ENCODE assay signal across 1 cellular context in the genomic region with DNA sequence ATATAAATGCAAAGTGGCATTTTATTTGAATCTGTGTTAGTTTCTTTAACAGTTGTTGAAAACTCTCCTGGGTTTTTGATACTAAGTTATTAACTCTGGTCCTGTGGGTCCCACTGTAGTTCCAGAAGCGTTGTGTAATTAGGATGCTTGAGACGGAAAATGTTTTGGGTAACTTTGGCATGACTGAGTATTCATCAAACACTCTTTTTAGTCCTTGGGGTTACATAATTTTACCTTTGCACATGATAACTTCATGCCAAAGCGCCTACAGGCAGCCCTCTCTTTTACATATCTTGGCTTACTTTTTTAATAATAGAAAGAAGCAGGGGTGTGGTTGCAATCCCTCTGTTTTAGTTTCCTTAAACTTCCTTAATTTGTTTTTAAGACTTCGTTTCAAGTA.
TF ChIP-seq lines count a peak whose summit lies in the region.

No MANE protein-coding gene starts in this region.

TF ChIP-seq in HepG2, 621 proteins besides CTCF, POLR2A, EP300 and RAD21:
- no peak for TF ChIP-seq ZNF142 (CRISPR knock-in tag; IDR thresholded peaks at IDR 0.05)
- TF ChIP-seq, protein P1, sequence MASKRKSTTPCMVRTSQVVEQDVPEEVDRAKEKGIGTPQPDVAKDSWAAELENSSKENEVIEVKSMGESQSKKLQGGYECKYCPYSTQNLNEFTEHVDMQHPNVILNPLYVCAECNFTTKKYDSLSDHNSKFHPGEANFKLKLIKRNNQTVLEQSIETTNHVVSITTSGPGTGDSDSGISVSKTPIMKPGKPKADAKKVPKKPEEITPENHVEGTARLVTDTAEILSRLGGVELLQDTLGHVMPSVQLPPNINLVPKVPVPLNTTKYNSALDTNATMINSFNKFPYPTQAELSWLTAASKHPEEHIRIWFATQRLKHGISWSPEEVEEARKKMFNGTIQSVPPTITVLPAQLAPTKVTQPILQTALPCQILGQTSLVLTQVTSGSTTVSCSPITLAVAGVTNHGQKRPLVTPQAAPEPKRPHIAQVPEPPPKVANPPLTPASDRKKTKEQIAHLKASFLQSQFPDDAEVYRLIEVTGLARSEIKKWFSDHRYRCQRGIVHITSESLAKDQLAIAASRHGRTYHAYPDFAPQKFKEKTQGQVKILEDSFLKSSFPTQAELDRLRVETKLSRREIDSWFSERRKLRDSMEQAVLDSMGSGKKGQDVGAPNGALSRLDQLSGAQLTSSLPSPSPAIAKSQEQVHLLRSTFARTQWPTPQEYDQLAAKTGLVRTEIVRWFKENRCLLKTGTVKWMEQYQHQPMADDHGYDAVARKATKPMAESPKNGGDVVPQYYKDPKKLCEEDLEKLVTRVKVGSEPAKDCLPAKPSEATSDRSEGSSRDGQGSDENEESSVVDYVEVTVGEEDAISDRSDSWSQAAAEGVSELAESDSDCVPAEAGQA (IDR thresholded peaks at IDR 0.05; ENCODE audit: low read depth): no peak
- TF ChIP-seq, protein P1 (CRISPR knock-in tag; IDR thresholded peaks at IDR 0.05; ENCODE audit: borderline replicate concordance): no peak
- no peak for TF ChIP-seq ZNF432 (CRISPR knock-in tag; IDR thresholded peaks at IDR 0.05; ENCODE audit: borderline replicate concordance)
- TF ChIP-seq BORCS8-MEF2B (CRISPR knock-in tag; IDR thresholded peaks at IDR 0.05): no peak
- no peak for TF ChIP-seq SALL2 (CRISPR knock-in tag; IDR thresholded peaks at IDR 0.05)
- TF ChIP-seq SAFB2 (CRISPR knock-in tag; IDR thresholded peaks at IDR 0.05; ENCODE audit: borderline replicate concordance, low read depth): no peak
- TF ChIP-seq KMT2B (CRISPR knock-in tag; IDR thresholded peaks at IDR 0.05): no peak
- TF ChIP-seq NR2F6 (IDR thresholded peaks at IDR 0.05): no peak
- TF ChIP-seq NR2F6 (CRISPR knock-in tag; IDR thresholded peaks at IDR 0.05): no peak
- no peak for TF ChIP-seq THAP9 (CRISPR knock-in tag; IDR thresholded peaks at IDR 0.05; ENCODE audit: borderline replicate concordance)
